8 cellular contexts compared by ENCODE assay signal in genomic region chrX:53440631-53441517, GRCh38. TPM values are rescaled to one million over a fixed set of nuclear protein-coding genes. Genes with fewer than 3 reads are reported as not detected.
DNase-seq lines count a peak whose midpoint lies in the region; TF ChIP-seq lines count a peak whose summit lies in the region.

No MANE protein-coding gene starts in this region.

- H3K36me3 ChIP-seq in muscle layer of colon (ENCODE audit: insufficient read depth, low read length): no peaks in the 10 kb centered on the region

- POLR2A ChIA-PET in activated CD4-positive, alpha-beta T cell treated with anti-CD3 and anti-CD28 coated beads, Interleukin-2, amount 10 ng/mL, durations not matched to agents 7 days and 5 days (lab: Charles Lee): no interaction called here
- POLR2A ChIA-PET in HEK293T (lab: Yijun Ruan, JAX): interaction anchor here (1.0 to 2.2 kb wide), 7 partner anchors 9 to 123 kb away, joined by 3 to 10 read pairs (median 3); partner anchors contain the start of genes RIBC1 and SMC1A

- H3K9me3 ChIP-seq in muscle layer of colon (ENCODE audit: low read length): no peaks in the 10 kb centered on the region

- H3K4me1 ChIP-seq in muscle layer of colon (ENCODE audit: insufficient read depth, low read length): peaks cover 4% of the 10 kb centered on the region

- in situ Hi-C loops in GM13976 (cut with MboI; ENCODE audit: low sequenced_read_pairs, unreplicated experiment): no loop called here

- DNase-seq in DMS53 (lab: John Stamatoyannopoulos, UW) (peak; percentile 82), M059J (ENCODE audit: low read depth) (peak; percentile 65), epithelial cell of prostate (ENCODE audit: low read depth, low spot score) (no peak), type B pancreatic cell (ENCODE audit: extremely low spot score, unreplicated experiment) (no peak), GM13976 (ENCODE audit: low spot score) (no peak), HEK293T (ENCODE audit: extremely low spot score) (no peak)
- DNase-seq in activated CD4-positive, alpha-beta T cell treated with anti-CD3 and anti-CD28 coated beads, Interleukin-2, amount 10 ng/mL, durations not matched to agents 7 days and 5 days: peak; percentile 11

- no peaks in the 10 kb centered on the region for H3K9me3 Mint-ChIP-seq in activated CD4-positive, alpha-beta T cell treated with anti-CD3 and anti-CD28 coated beads, Interleukin-2, amount 10 ng/mL, durations not matched to agents 7 days and 5 days
- H3K9me3 Mint-ChIP-seq in type B pancreatic cell: no peaks in the 10 kb centered on the region

- H3K4me3 Mint-ChIP-seq in activated CD4-positive, alpha-beta T cell treated with anti-CD3 and anti-CD28 coated beads, Interleukin-2, amount 10 ng/mL, durations not matched to agents 7 days and 5 days: peak overlapping the region; percentile 72
- peak overlapping the region; percentile 82 for H3K4me3 Mint-ChIP-seq in type B pancreatic cell

- peaks cover 33% of the 10 kb centered on the region for H3K4me1 Mint-ChIP-seq in activated CD4-positive, alpha-beta T cell treated with anti-CD3 and anti-CD28 coated beads, Interleukin-2, amount 10 ng/mL, durations not matched to agents 7 days and 5 days
- no peaks in the 10 kb centered on the region for H3K4me1 Mint-ChIP-seq in type B pancreatic cell (ENCODE audit: unreplicated experiment)

- no peak overlapping the region for H3K9ac ChIP-seq in muscle layer of colon (ENCODE audit: low read length)

- H3K27ac ChIP-seq in epithelial cell of prostate (peak overlapping the region; percentile 73), muscle layer of colon (ENCODE audit: low read depth, low read length) (no peak overlapping the region)

- H3K27me3 ChIP-seq in muscle layer of colon (ENCODE audit: control insufficient read depth in 1 of 2, insufficient read depth in 2 of 2, low read length in 2 of 2): peaks cover 4 to 21% of the 10 kb centered on the region in 2 donors

- H3K27ac Mint-ChIP-seq in activated CD4-positive, alpha-beta T cell treated with anti-CD3 and anti-CD28 coated beads, Interleukin-2, amount 10 ng/mL, durations not matched to agents 7 days and 5 days: peak overlapping the region; percentile 85
- H3K27ac Mint-ChIP-seq in type B pancreatic cell: peak overlapping the region; percentile 86

- no peaks in the 10 kb centered on the region for H3K36me3 Mint-ChIP-seq in activated CD4-positive, alpha-beta T cell treated with anti-CD3 and anti-CD28 coated beads, Interleukin-2, amount 10 ng/mL, durations not matched to agents 7 days and 5 days (ENCODE audit: low read depth)
- no peaks in the 10 kb centered on the region for H3K36me3 Mint-ChIP-seq in type B pancreatic cell

- H3K4me3 ChIP-seq in muscle layer of colon (ENCODE audit: low read depth in 1 of 2, low read length in 2 of 2): peak overlapping the region; percentile 11 to 55

- no peak for TF ChIP-seq CTCF in type B pancreatic cell (conservative IDR thresholded peaks at IDR 0.05)
- no peak for TF ChIP-seq CTCF in GM13976 (IDR thresholded peaks at IDR 0.05; ENCODE audit: borderline replicate concordance, control extremely low read depth, extremely low read depth, insufficient read depth, missing control alignments)

- no peaks in the 10 kb centered on the region for H3K27me3 Mint-ChIP-seq in activated CD4-positive, alpha-beta T cell treated with anti-CD3 and anti-CD28 coated beads, Interleukin-2, amount 10 ng/mL, durations not matched to agents 7 days and 5 days
- H3K27me3 Mint-ChIP-seq in type B pancreatic cell: peaks cover 18% of the 10 kb centered on the region

- CTCF ChIA-PET in activated CD4-positive, alpha-beta T cell treated with anti-CD3 and anti-CD28 coated beads, Interleukin-2, amount 10 ng/mL, durations not matched to agents 7 days and 5 days (lab: Charles Lee): interaction anchor here (0.6 to 2.4 kb wide), 4 partner anchors 11 to 128 kb away, joined by 3 to 6 read pairs (median 4); no protein-coding TSS in a partner anchor
- CTCF ChIA-PET in HEK293T (lab: Yijun Ruan, JAX): interaction anchor here (0.6 to 1.0 kb wide), 2 partner anchors 22 to 123 kb away, joined by 3 to 4 read pairs; no protein-coding TSS in a partner anchor

TF ChIP-seq in HEK293T, 16 proteins besides CTCF, POLR2A, EP300 and RAD21:
- TF ChIP-seq NFRKB (IDR thresholded peaks at IDR 0.05) (no peak), L3MBTL2 (conservative IDR thresholded peaks at IDR 0.05) (no peak), TARDBP (IDR thresholded peaks at IDR 0.05) (no peak), CTBP1 (IDR thresholded peaks at IDR 0.05; ENCODE audit: borderline replicate concordance) (no peak), SP1 (IDR thresholded peaks at IDR 0.05) (no peak), FOXA1 (IDR thresholded peaks at IDR 0.05) (no peak), FOXK2 (IDR thresholded peaks at IDR 0.05) (no peak), ELF4 (IDR thresholded peaks at IDR 0.05) (no peak), ARNT (IDR thresholded peaks at IDR 0.05) (no peak), ZNF384 (IDR thresholded peaks at IDR 0.05) (no peak), FOXM1 (IDR thresholded peaks at IDR 0.05; ENCODE audit: borderline replicate concordance) (no peak)
TF ChIP-seq in HEK293T: peak in this region for 0.

RNA-seq across cellular contexts. Expression of gene HSD17B10, which starts 6.7 kb away (rescaled TPM):
- total RNA-seq in M059J (2014; rRNA removed; shearing (Covaris generic)): 118 and 120 TPM in 2 replicates
- total RNA-seq in activated CD4-positive, alpha-beta T cell treated with anti-CD3 and anti-CD28 coated beads, Interleukin-2, amount 10 ng/mL, durations not matched to agents 7 days and 5 days: 100 to 1,000 TPM in 1 of 2 experiments, 10 to 100 TPM in 1; 99.6 to 105 TPM
- 63.7 and 101 TPM in 2 replicates for total RNA-seq in type B pancreatic cell (ENCODE audit: low replicate concordance)

RNA-seq across cellular contexts. Expression of gene RIBC1, which starts 18.2 kb away (rescaled TPM):
- total RNA-seq in M059J (2014; rRNA removed; shearing (Covaris generic)): 0.94 and 2.2 TPM in 2 replicates
- total RNA-seq in activated CD4-positive, alpha-beta T cell treated with anti-CD3 and anti-CD28 coated beads, Interleukin-2, amount 10 ng/mL, durations not matched to agents 7 days and 5 days: 1 to 10 TPM; 1.1 to 1.4 TPM
- total RNA-seq in type B pancreatic cell (ENCODE audit: low replicate concordance): 1.9 and 2.7 TPM in 2 replicates

RNA-seq across cellular contexts. Expression of gene SMC1A, which starts 18.4 kb away (rescaled TPM):
- 34.4 and 80.2 TPM in 2 replicates for total RNA-seq in M059J (2014; rRNA removed; shearing (Covaris generic))
- total RNA-seq in activated CD4-positive, alpha-beta T cell treated with anti-CD3 and anti-CD28 coated beads, Interleukin-2, amount 10 ng/mL, durations not matched to agents 7 days and 5 days: 100 to 1,000 TPM; 157 to 159 TPM
- total RNA-seq in type B pancreatic cell (ENCODE audit: low replicate concordance): 56.0 and 87.6 TPM in 2 replicates

Comparison
In these comparisons a context has a peak if more than half of its experiments do, and no peak if none do; other contexts are left out.
1. DNase-seq: peak in DMS53 (single experiment), M059J (single experiment) and activated CD4-positive, alpha-beta T cell treated with anti-CD3 and anti-CD28 coated beads, Interleukin-2, amount 10 ng/mL, durations not matched to agents 7 days and 5 days (single experiment); none in epithelial cell of prostate (single experiment), type B pancreatic cell (single experiment), GM13976 (single experiment) and HEK293T (single experiment).